9 cellular contexts compared by ENCODE assay signal in the genomic region with DNA sequence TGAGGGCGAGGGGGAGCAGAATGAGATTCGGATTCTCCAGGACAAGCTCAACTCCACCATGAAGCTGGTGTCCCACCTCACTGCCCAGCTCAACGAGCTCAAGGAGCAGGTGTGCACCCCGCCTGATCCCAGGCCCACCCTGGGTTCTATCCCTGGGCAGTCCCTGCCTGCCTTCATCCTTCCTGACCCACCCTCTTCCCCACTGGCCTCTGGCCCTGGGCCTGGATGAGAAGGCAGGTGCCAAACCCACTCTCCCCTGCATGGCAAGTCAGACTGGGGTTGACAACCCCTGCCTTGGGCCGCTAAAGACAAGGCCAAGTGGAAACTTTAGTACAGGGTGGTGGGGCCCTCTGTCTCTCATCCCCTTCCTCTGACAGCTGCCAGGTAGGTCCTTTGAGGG. TPM values are rescaled to one million over a fixed set of nuclear protein-coding genes. Genes with fewer than 3 reads are reported as not detected.
A peak's percentile ranks its signal among the peaks of the same experiment; 100 is the strongest.
DNase-seq lines count a peak whose midpoint lies in the region; ATAC-seq, FAIRE-seq and TF ChIP-seq lines count a peak whose summit lies in the region.
"Had no signal": no experiment of that assay in that cellular context is flagged by ENCODE, and none has a peak within 500 bp of the region (broad histone marks: within the 10 kb centered on the region; RNA-seq: fewer than 3 reads in every experiment).

No MANE protein-coding gene starts in this region.

- H3K27me3 ChIP-seq in cardiac muscle cell (no peaks in the 10 kb centered on the region), adipocyte (replicated peaks; ENCODE audit: control insufficient read depth, insufficient read depth, low read length) (no peaks in the 10 kb centered on the region), lower lobe of right lung (ENCODE audit: low read depth) (no peaks in the 10 kb centered on the region), upper lobe of right lung (no peaks in the 10 kb centered on the region), small intestine (ENCODE audit: control insufficient read depth in 2 of 2, insufficient read depth in 2 of 2, low read length in 2 of 2) (no peaks in the 10 kb centered on the region)

- no peak for FAIRE-seq in small intestine (lab: Jason Lieb, UNC)

- intact Hi-C loops in left ventricle myocardium superior (cut with micrococcal nuclease): no loop called here
- intact Hi-C loops in lower lobe of right lung (cut with DNase I): loop anchor here (10.0 kb wide), 1 partner anchor 110 kb away; a partner anchor contains a TSS
- intact Hi-C loops in upper lobe of right lung (cut with DNase I): loop anchor here (10.0 kb wide), 1 partner anchor 110 kb away; a partner anchor contains a TSS

- H3K4me1 ChIP-seq in cardiac muscle cell (ENCODE audit: low read depth) (peaks cover 51% of the 10 kb centered on the region), adipocyte (ENCODE audit: control insufficient read depth, insufficient read depth, low read length) (peaks cover 51% of the 10 kb centered on the region), lower lobe of right lung (peaks cover 62% of the 10 kb centered on the region), upper lobe of right lung (peaks cover 57% of the 10 kb centered on the region), small intestine (ENCODE audit: control insufficient read depth in 2 of 2, insufficient read depth in 1 of 2, low read depth in 1 of 2, low read length in 1 of 2) (no peaks in the 10 kb centered on the region)

- H3K9me3 ChIP-seq in cardiac muscle cell (ENCODE audit: low read depth) (no peaks in the 10 kb centered on the region), adipocyte (ENCODE audit: control insufficient read depth, low read length) (no peaks in the 10 kb centered on the region), lower lobe of right lung (no peaks in the 10 kb centered on the region), upper lobe of right lung (no peaks in the 10 kb centered on the region), small intestine (ENCODE audit: control insufficient read depth, low read depth) (no peaks in the 10 kb centered on the region)

- WGBS in small intestine, 3 donors: 76 to 82% (median 80%) methylated on average over 5 of the region's 5 CpGs

- H3K27ac ChIP-seq in cardiac muscle cell (peak overlapping the region; percentile 91), lower lobe of right lung (peak overlapping the region; percentile 57), upper lobe of right lung (peak overlapping the region; percentile 60), small intestine (ENCODE audit: low read depth in 1 of 2, low read length in 1 of 2) (peak overlapping the region in 1 of 2 donors; percentile 81)

- DNase-seq in cardiac muscle cell (ENCODE audit: low read depth in 1 of 2, low spot score in 1 of 2) (no peak), left ventricle myocardium superior (no peak), adipocyte (ENCODE audit: low read depth) (no peak), lower lobe of right lung (no peak), upper lobe of right lung (no peak), medulla oblongata (ENCODE audit: extremely low spot score) (no peak), small intestine (no peak)

- H3K36me3 ChIP-seq in cardiac muscle cell (no peaks in the 10 kb centered on the region), adipocyte (ENCODE audit: control insufficient read depth, insufficient read depth, low read length, severe bottlenecking) (peaks cover 64% of the 10 kb centered on the region), lower lobe of right lung (peaks cover 90% of the 10 kb centered on the region), upper lobe of right lung (peaks cover 63% of the 10 kb centered on the region), small intestine (ENCODE audit: control insufficient read depth in 2 of 2, insufficient read depth in 2 of 2, low read length in 2 of 2) (peaks cover 2 to 37% of the 10 kb centered on the region in 2 donors)

- peak overlapping the region; percentile 40 for H3K9ac ChIP-seq in adipocyte (ENCODE audit: low read length)

- ATAC-seq in left ventricle myocardium superior: no peak
- ATAC-seq in lower lobe of right lung: no peak
- ATAC-seq in upper lobe of right lung: no peak
- no peak for ATAC-seq in GM19455 (IDR thresholded peaks at IDR 0.05; ENCODE audit: unreplicated experiment)
- ATAC-seq: left lobe of liver had no signal

- H3K4me3 ChIP-seq in cardiac muscle cell (no peak overlapping the region), adipocyte (ENCODE audit: low read length) (no peak overlapping the region), lower lobe of right lung (no peak overlapping the region), upper lobe of right lung (no peak overlapping the region), small intestine (ENCODE audit: low read depth in 1 of 2, low read length in 2 of 2) (no peak overlapping the region)

- TF ChIP-seq CTCF in cardiac muscle cell (IDR thresholded peaks at IDR 0.05; ENCODE audit: low read depth, low read length): no peak
- no peak for TF ChIP-seq CTCF in lower lobe of right lung (IDR thresholded peaks at IDR 0.05)
- TF ChIP-seq CTCF in upper lobe of right lung (IDR thresholded peaks at IDR 0.05): no peak

RNA-seq across cellular contexts. Expression of a gene that starts 16.5 kb away (rescaled TPM):
- total RNA-seq in cardiac muscle cell (35.7 and 40.1 TPM in 2 replicates), left ventricle myocardium superior (190 TPM), lower lobe of right lung (39.6 TPM), upper lobe of right lung (40.6 TPM)
- polyA plus RNA-seq in cardiac muscle cell (216 and 232 TPM in 2 replicates), small intestine (10 to 100 TPM; 36.5 to 51.7 (median 36.7) TPM)

RNA-seq across cellular contexts. Expression of a gene that starts 51.7 kb away (rescaled TPM):
- total RNA-seq in cardiac muscle cell (3.9 and 5.0 TPM in 2 replicates), left ventricle myocardium superior (47.5 TPM), lower lobe of right lung (3.5 TPM), upper lobe of right lung (4.6 TPM)
- polyA plus RNA-seq in cardiac muscle cell (2.9 TPM in 2 replicates), small intestine (1 to 10 TPM in 1 of 3 donors, under 1 TPM in 2; 0.54 to 1.0 (median 0.89) TPM)
